ENCODE assay signal across 7 cellular contexts in the genomic region with DNA sequence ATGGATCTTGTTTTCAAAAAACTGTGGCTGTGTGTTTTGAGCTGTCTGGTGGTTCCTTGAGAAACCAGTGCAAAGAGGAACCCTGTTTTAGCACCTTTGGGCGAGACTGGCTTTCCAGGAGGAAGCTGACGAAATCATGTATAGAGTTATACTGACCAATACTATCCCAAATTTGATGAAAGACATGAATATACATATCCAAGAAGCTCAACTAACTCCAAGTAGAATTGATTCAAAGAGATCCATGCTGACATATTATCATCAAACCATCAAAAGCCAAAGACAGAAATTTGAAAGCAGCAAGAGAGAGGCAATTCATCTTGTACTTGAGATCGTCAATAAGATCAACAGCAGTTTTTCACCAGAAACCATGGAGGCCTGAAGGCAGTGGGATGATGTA.
"Had no signal": no experiment of that assay in that cellular context is flagged by ENCODE, and none has a peak within 500 bp of the region (broad histone marks: within the 10 kb centered on the region; RNA-seq: fewer than 3 reads in every experiment).

No MANE protein-coding gene starts in this region.

- H3K4me3 Mint-ChIP-seq: GM23338, H9, HFFc6, IgD-negative memory B cell had no signal

- H3K4me1 Mint-ChIP-seq: GM23338, IgD-negative memory B cell had no signal

- H3K27ac Mint-ChIP-seq: GM23338, H9, HFFc6, IgD-negative memory B cell had no signal

- H3K27ac ChIP-seq: KMS-11 had no signal

- H3K27me3 Mint-ChIP-seq: IgD-negative memory B cell had no signal

- H3K4me3 ChIP-seq: GM23338 had no signal

- DNase-seq: H9, HCEC 1CT, HFFc6, KBM-7 had no signal

- ATAC-seq: GM23338 had no signal

- H3K9ac ChIP-seq: KMS-11 had no signal
